In the genomic region with DNA sequence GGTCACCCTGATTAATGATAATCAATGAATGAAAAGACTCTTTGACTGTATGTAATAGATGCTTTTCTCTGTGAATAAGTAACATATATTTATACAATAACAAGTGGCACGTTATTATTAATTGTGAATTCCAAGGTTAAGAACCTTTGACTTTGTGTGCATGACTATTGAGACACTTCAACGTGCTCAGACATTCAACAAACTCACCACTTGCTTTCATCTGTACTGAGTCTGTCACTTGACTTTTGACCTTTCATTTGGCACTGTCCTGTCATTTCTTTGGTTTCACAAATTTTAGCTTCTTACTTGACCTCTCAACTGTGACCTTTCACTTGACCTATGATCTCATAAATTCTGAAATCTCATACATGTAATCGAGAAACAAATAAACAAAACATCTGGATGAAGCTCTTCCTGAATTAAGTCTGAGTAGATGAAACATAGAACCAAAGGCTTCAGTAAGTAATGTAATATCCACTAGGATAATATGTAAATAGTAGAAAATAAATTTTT, we compare ENCODE assay signal across 25 cellular contexts.
"Had no signal": no experiment of that assay in that cellular context is flagged by ENCODE, and none has a peak within 500 bp of the region (broad histone marks: within the 10 kb centered on the region; RNA-seq: fewer than 3 reads in every experiment).

No MANE protein-coding gene starts in this region.

- H3K27me3 Mint-ChIP-seq: natural killer cell treated with Interleukin-12 subunit alpha and Interleukin-12 subunit beta and Interleukin-15 and Interleukin-18, amount 100 ng/mL, for 72 hours; stimulated activated memory B cell treated with anti-CD40 and anti-IgM and Interleukin-4, amounts not matched to agents 10 μg/mL and 1 μg/mL and 100 μg/mL, for 72 hours had no signal

- H3K4me3 Mint-ChIP-seq: dendritic cell treated with granulocyte-macrophage colony-stimulating factor and Interleukin-4, amounts not matched to agents 40 ng/mL and 50 ng/mL, for 4 days; natural killer cell treated with Interleukin-12 subunit alpha and Interleukin-12 subunit beta and Interleukin-15 and Interleukin-18, amount 100 ng/mL, for 72 hours; neural progenitor cell; stimulated activated memory B cell treated with anti-CD40 and anti-IgM and Interleukin-4, amounts not matched to agents 10 μg/mL and 1 μg/mL and 100 μg/mL, for 72 hours; stimulated activated naive CD8-positive, alpha-beta T cell treated with anti-CD3 and anti-CD28 coated beads, Interleukin-15, Interleukin-2, amounts not matched to agents 100 ng/mL and 50 ng/mL, for 24 hours had no signal

- H3K4me1 Mint-ChIP-seq: stimulated activated memory B cell treated with anti-CD40 and anti-IgM and Interleukin-4, amounts not matched to agents 10 μg/mL and 1 μg/mL and 100 μg/mL, for 72 hours had no signal

- H3K36me3 ChIP-seq: esophagus squamous epithelium, gastroesophageal sphincter, lower lobe of right lung, neural progenitor cell, pancreas, prostate gland, right lobe of liver, spleen, tibial nerve, upper lobe of right lung, vagina had no signal

- H3K9me3 Mint-ChIP-seq: dendritic cell treated with granulocyte-macrophage colony-stimulating factor and Interleukin-4, amounts not matched to agents 40 ng/mL and 50 ng/mL, for 4 days; natural killer cell treated with Interleukin-12 subunit alpha and Interleukin-12 subunit beta and Interleukin-15 and Interleukin-18, amount 100 ng/mL, for 72 hours; neural progenitor cell; stimulated activated memory B cell treated with anti-CD40 and anti-IgM and Interleukin-4, amounts not matched to agents 10 μg/mL and 1 μg/mL and 100 μg/mL, for 72 hours; stimulated activated naive CD8-positive, alpha-beta T cell treated with anti-CD3 and anti-CD28 coated beads, Interleukin-15, Interleukin-2, amounts not matched to agents 100 ng/mL and 50 ng/mL, for 24 hours had no signal

- H3K9me3 ChIP-seq: esophagus squamous epithelium, gastroesophageal sphincter, lower lobe of right lung, pancreas, prostate gland, right lobe of liver, spleen, testis, tibial nerve, upper lobe of right lung, vagina had no signal

- H3K27ac Mint-ChIP-seq: dendritic cell treated with granulocyte-macrophage colony-stimulating factor and Interleukin-4, amounts not matched to agents 40 ng/mL and 50 ng/mL, for 4 days; natural killer cell treated with Interleukin-12 subunit alpha and Interleukin-12 subunit beta and Interleukin-15 and Interleukin-18, amount 100 ng/mL, for 72 hours; neural progenitor cell; stimulated activated memory B cell treated with anti-CD40 and anti-IgM and Interleukin-4, amounts not matched to agents 10 μg/mL and 1 μg/mL and 100 μg/mL, for 72 hours; stimulated activated naive CD8-positive, alpha-beta T cell treated with anti-CD3 and anti-CD28 coated beads, Interleukin-15, Interleukin-2, amounts not matched to agents 100 ng/mL and 50 ng/mL, for 24 hours had no signal

- H3K27ac ChIP-seq: esophagus squamous epithelium, gastroesophageal sphincter, lower lobe of right lung, neural progenitor cell, pancreas, prostate gland, right lobe of liver, spleen, testis, tibial nerve, upper lobe of right lung, vagina had no signal

- H3K4me1 ChIP-seq: lower lobe of right lung, prostate gland, right lobe of liver had no signal

- H3K36me3 Mint-ChIP-seq: natural killer cell treated with Interleukin-12 subunit alpha and Interleukin-12 subunit beta and Interleukin-15 and Interleukin-18, amount 100 ng/mL, for 72 hours; neural progenitor cell; stimulated activated memory B cell treated with anti-CD40 and anti-IgM and Interleukin-4, amounts not matched to agents 10 μg/mL and 1 μg/mL and 100 μg/mL, for 72 hours had no signal

- H3K4me2 ChIP-seq: neural progenitor cell had no signal

- H3K27me3 ChIP-seq: esophagus squamous epithelium, gastroesophageal sphincter, neural progenitor cell, pancreas, right lobe of liver, spleen, testis, tibial nerve, upper lobe of right lung, vagina had no signal

- DNase-seq: esophagus squamous epithelium; glutamatergic neuron; islet precursor cell; lower lobe of right lung; mesenchymal stem cell; midbrain; nucleus accumbens; pancreas; right lobe of liver; spleen; stimulated activated CD4-positive, alpha-beta T cell treated with anti-CD3 and anti-CD28 coated beads, Interleukin-15, amount 100 ng/mL, for 24 hours; stimulated activated CD4-positive, alpha-beta T cell treated with anti-CD3 and anti-CD28 coated beads, Interleukin-1b, Interleukin-23, amount 100 ng/mL, for 48 hours; stimulated activated CD4-positive, alpha-beta T cell treated with anti-CD3 and anti-CD28 coated beads, Interleukin-4, amount 100 ng/mL, for 24 hours; testis; upper lobe of right lung had no signal

- ATAC-seq: gastroesophageal sphincter; left lobe of liver; natural killer cell treated with Interleukin-12 subunit alpha and Interleukin-12 subunit beta and Interleukin-15 and Interleukin-18, amount 100 ng/mL, for 72 hours; pancreas; right lobe of liver; stimulated activated memory B cell treated with anti-CD40 and anti-IgM and Interleukin-4, amounts not matched to agents 10 μg/mL and 1 μg/mL and 100 μg/mL, for 72 hours; upper lobe of right lung had no signal

- FAIRE-seq: pancreas had no signal

- H3K4me3 ChIP-seq: esophagus squamous epithelium, gastroesophageal sphincter, lower lobe of right lung, neural progenitor cell, pancreas, prostate gland, right lobe of liver, spleen, testis, tibial nerve, upper lobe of right lung, vagina had no signal
